10 cellular contexts compared by ENCODE assay signal in the genomic region with DNA sequence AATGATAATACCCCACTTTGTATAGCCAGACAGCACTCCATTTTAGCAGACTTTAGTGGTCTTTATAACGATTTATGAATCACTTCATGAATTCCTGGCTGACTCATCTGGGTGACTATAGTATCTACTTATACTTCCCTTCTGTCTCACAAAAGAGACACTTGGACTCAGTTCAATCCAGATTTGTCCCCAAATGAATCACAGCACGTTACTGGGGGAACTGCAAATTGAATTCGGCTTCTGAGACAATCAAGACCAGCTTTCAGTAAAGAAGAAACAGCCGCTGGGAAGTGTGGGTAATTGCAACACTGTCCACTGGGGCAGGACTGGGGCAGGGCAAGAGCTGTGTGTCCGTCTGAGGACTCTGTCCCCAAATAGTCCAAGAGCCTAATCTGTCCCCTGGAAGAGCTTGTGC.
DNase-seq lines count a peak whose midpoint lies in the region; ATAC-seq, FAIRE-seq and TF ChIP-seq lines count a peak whose summit lies in the region.
"Had no signal": no experiment of that assay in that cellular context is flagged by ENCODE, and none has a peak within 500 bp of the region (broad histone marks: within the 10 kb centered on the region; RNA-seq: fewer than 3 reads in every experiment).

No MANE protein-coding gene starts in this region.

- H3K27me3 Mint-ChIP-seq in activated naive CD8-positive, alpha-beta T cell treated with anti-CD3 and anti-CD28 coated beads, Interleukin-2, amount 50 U/mL, for 24 hours = peaks cover 4% of the 10 kb centered on the region
- no peaks in the 10 kb centered on the region for H3K27me3 Mint-ChIP-seq in activated naive CD8-positive, alpha-beta T cell treated with anti-CD3 and anti-CD28 coated beads for 36 hours
- peaks cover 17% of the 10 kb centered on the region for H3K27me3 Mint-ChIP-seq in activated CD4-positive, alpha-beta memory T cell treated with anti-CD3 and anti-CD28 coated beads for 36 hours
- H3K27me3 Mint-ChIP-seq in progenitor cell of endocrine pancreas = no peaks in the 10 kb centered on the region

- no peaks in the 10 kb centered on the region for H3K4me1 ChIP-seq in HepG2 (ENCODE audit: insufficient read depth, low read length)
- no peaks in the 10 kb centered on the region for H3K4me1 ChIP-seq in Karpas-422 (ENCODE audit: low read length)
- H3K4me1 ChIP-seq: ascending aorta had no signal

- TF ChIP-seq POLR2A in HepG2 (IDR thresholded peaks at IDR 0.05; ENCODE audit: insufficient read depth in 1 of 2, low read depth in 2 of 2, low read length in 2 of 2) = no peak

- CTCF ChIA-PET in HepG2 (lab: Yijun Ruan, JAX; ENCODE audit: low intra/inter-chr PET ratio, low total read pairs) = no interaction called here
- CTCF ChIA-PET in activated CD4-positive, alpha-beta memory T cell treated with anti-CD3 and anti-CD28 coated beads for 36 hours (lab: Charles Lee) = no interaction called here

- H3K4me2 ChIP-seq in HepG2 (ENCODE audit: low read depth, low read length) (no peak overlapping the region), Karpas-422 (ENCODE audit: low read depth, low read length, poor library complexity, severe bottlenecking) (no peak overlapping the region)

- no peaks in the 10 kb centered on the region for H3K79me2 ChIP-seq in HepG2 (ENCODE audit: insufficient read depth, low read length)
- H3K79me2 ChIP-seq in Karpas-422 (ENCODE audit: low read length) = no peaks in the 10 kb centered on the region

- H2AFZ ChIP-seq in HepG2 (ENCODE audit: low read length) (no peak overlapping the region), Karpas-422 (ENCODE audit: low read length) (no peak overlapping the region)

- H3K9ac ChIP-seq in HepG2 (ENCODE audit: insufficient read depth, low read depth, low read length) = no peak overlapping the region
- no peak overlapping the region for H3K9ac ChIP-seq in Karpas-422 (ENCODE audit: low read length)

- FAIRE-seq in bronchial epithelial cell (lab: Jason Lieb, UNC) (no peak), HepG2 (lab: Jason Lieb, UNC) (no peak)
- FAIRE-seq: D721Med had no signal

- no peaks in the 10 kb centered on the region for H3K36me3 Mint-ChIP-seq in activated naive CD8-positive, alpha-beta T cell treated with anti-CD3 and anti-CD28 coated beads, Interleukin-2, amount 50 U/mL, for 24 hours (ENCODE audit: low read depth)
- peaks cover 2% of the 10 kb centered on the region for H3K36me3 Mint-ChIP-seq in activated naive CD8-positive, alpha-beta T cell treated with anti-CD3 and anti-CD28 coated beads for 36 hours
- H3K36me3 Mint-ChIP-seq in activated CD4-positive, alpha-beta memory T cell treated with anti-CD3 and anti-CD28 coated beads for 36 hours = no peaks in the 10 kb centered on the region
- peaks cover 20% of the 10 kb centered on the region for H3K36me3 Mint-ChIP-seq in progenitor cell of endocrine pancreas (ENCODE audit: insufficient read depth)

- H3K27ac ChIP-seq in HepG2 (ENCODE audit: extremely low read length, insufficient read depth, low read length) (no peak overlapping the region), Karpas-422 (ENCODE audit: low read length) (no peak overlapping the region)

- whole genome bisulfite sequencing in HepG2 (ENCODE audit: low lambda C conversion rate) = 16% methylated on average over 5 of the region's 5 CpGs

- no peaks in the 10 kb centered on the region for H3K9me3 Mint-ChIP-seq in activated naive CD8-positive, alpha-beta T cell treated with anti-CD3 and anti-CD28 coated beads, Interleukin-2, amount 50 U/mL, for 24 hours
- H3K9me3 Mint-ChIP-seq in activated naive CD8-positive, alpha-beta T cell treated with anti-CD3 and anti-CD28 coated beads for 36 hours = no peaks in the 10 kb centered on the region
- H3K9me3 Mint-ChIP-seq in activated CD4-positive, alpha-beta memory T cell treated with anti-CD3 and anti-CD28 coated beads for 36 hours = no peaks in the 10 kb centered on the region
- H3K9me3 Mint-ChIP-seq in progenitor cell of endocrine pancreas (ENCODE audit: low read depth) = no peaks in the 10 kb centered on the region

- H4K20me1 ChIP-seq in HepG2 (ENCODE audit: insufficient read depth, low read length) (no peaks in the 10 kb centered on the region), Karpas-422 (ENCODE audit: insufficient read depth, low read depth, low read length) (no peaks in the 10 kb centered on the region)

- no peaks in the 10 kb centered on the region for H3K27me3 ChIP-seq in bronchial epithelial cell (ENCODE audit: control insufficient read depth, insufficient read depth, low read length)
- no peaks in the 10 kb centered on the region for H3K27me3 ChIP-seq in HepG2 (ENCODE audit: control insufficient read depth in 1 of 2, insufficient read depth in 2 of 2, low read length in 2 of 2)
- H3K27me3 ChIP-seq in Karpas-422 (ENCODE audit: low read length) = no peaks in the 10 kb centered on the region
- H3K27me3 ChIP-seq: ascending aorta had no signal

- in situ Hi-C loops in HepG2 (cut with HindIII; ENCODE audit: extremely low pct_ligation_motif_present, low pct_unique_long_range_greater_than_20kb) = no loop called here

- H3K4me3 Mint-ChIP-seq in activated naive CD8-positive, alpha-beta T cell treated with anti-CD3 and anti-CD28 coated beads, Interleukin-2, amount 50 U/mL, for 24 hours = no peak overlapping the region
- no peak overlapping the region for H3K4me3 Mint-ChIP-seq in activated naive CD8-positive, alpha-beta T cell treated with anti-CD3 and anti-CD28 coated beads for 36 hours
- no peak overlapping the region for H3K4me3 Mint-ChIP-seq in activated CD4-positive, alpha-beta memory T cell treated with anti-CD3 and anti-CD28 coated beads for 36 hours
- no peak overlapping the region for H3K4me3 Mint-ChIP-seq in progenitor cell of endocrine pancreas (ENCODE audit: low read depth)

- H3K9me3 ChIP-seq in HepG2 (ENCODE audit: low read length) (no peaks in the 10 kb centered on the region), Karpas-422 (ENCODE audit: low read length) (no peaks in the 10 kb centered on the region)
- H3K9me3 ChIP-seq: ascending aorta had no signal

- no peak for TF ChIP-seq RAD21 in HepG2 (CRISPR knock-in tag; IDR thresholded peaks at IDR 0.05)

- no TSS peak for BruUV-seq in HepG2 (replicated peaks; lab: Mats Ljungman, UMichigan)

- TF ChIP-seq CTCF in bronchial epithelial cell (IDR thresholded peaks at IDR 0.05; ENCODE audit: insufficient read depth, low read length, severe bottlenecking) (no peak), HepG2 (CRISPR knock-in tag; IDR thresholded peaks at IDR 0.05) (no peak), progenitor cell of endocrine pancreas (IDR thresholded peaks at IDR 0.05; ENCODE audit: unreplicated experiment) (no peak)

- peak; percentile 55 for ATAC-seq in activated naive CD8-positive, alpha-beta T cell treated with anti-CD3 and anti-CD28 coated beads, Interleukin-2, amount 50 U/mL, for 24 hours
- peak; percentile 75 for ATAC-seq in HepG2
- no peak for ATAC-seq in GM19397 (IDR thresholded peaks at IDR 0.05; ENCODE audit: unreplicated experiment)

- no peak overlapping the region for H3K27ac Mint-ChIP-seq in activated naive CD8-positive, alpha-beta T cell treated with anti-CD3 and anti-CD28 coated beads, Interleukin-2, amount 50 U/mL, for 24 hours
- H3K27ac Mint-ChIP-seq in activated naive CD8-positive, alpha-beta T cell treated with anti-CD3 and anti-CD28 coated beads for 36 hours = no peak overlapping the region
- H3K27ac Mint-ChIP-seq in activated CD4-positive, alpha-beta memory T cell treated with anti-CD3 and anti-CD28 coated beads for 36 hours = no peak overlapping the region
- no peak overlapping the region for H3K27ac Mint-ChIP-seq in progenitor cell of endocrine pancreas

- no peaks in the 10 kb centered on the region for H3K9me2 ChIP-seq in Karpas-422 (replicated peaks; ENCODE audit: insufficient read depth, low read length)

- POLR2A ChIA-PET in HepG2 (lab: Yijun Ruan, JAX) = no interaction called here
- POLR2A ChIA-PET in activated CD4-positive, alpha-beta memory T cell treated with anti-CD3 and anti-CD28 coated beads for 36 hours (lab: Charles Lee) = no interaction called here

- DNase-seq in activated naive CD8-positive, alpha-beta T cell treated with anti-CD3 and anti-CD28 coated beads, Interleukin-2, amount 50 U/mL, for 24 hours = no peak
- DNase-seq in activated naive CD8-positive, alpha-beta T cell treated with anti-CD3 and anti-CD28 coated beads for 36 hours = no peak
- peak; percentile 87 for DNase-seq in bronchial epithelial cell (ENCODE audit: low read depth)
- no peak for DNase-seq in HepG2 (ENCODE audit: low spot score)
- DNase-seq in activated CD4-positive, alpha-beta memory T cell treated with anti-CD3 and anti-CD28 coated beads for 36 hours = no peak
- DNase-seq in progenitor cell of endocrine pancreas (ENCODE audit: low spot score, unreplicated experiment) = no peak
- DNase-seq in Karpas-422 = no peak

- H3K4me1 Mint-ChIP-seq in activated naive CD8-positive, alpha-beta T cell treated with anti-CD3 and anti-CD28 coated beads, Interleukin-2, amount 50 U/mL, for 24 hours = no peaks in the 10 kb centered on the region
- H3K4me1 Mint-ChIP-seq in activated naive CD8-positive, alpha-beta T cell treated with anti-CD3 and anti-CD28 coated beads for 36 hours = no peaks in the 10 kb centered on the region
- H3K4me1 Mint-ChIP-seq in activated CD4-positive, alpha-beta memory T cell treated with anti-CD3 and anti-CD28 coated beads for 36 hours (ENCODE audit: low read depth) = no peaks in the 10 kb centered on the region
- H3K4me1 Mint-ChIP-seq in progenitor cell of endocrine pancreas (ENCODE audit: low read depth) = peaks cover 20% of the 10 kb centered on the region

- H3K4me3 ChIP-seq in bronchial epithelial cell (ENCODE audit: low read depth, low read length) (no peak overlapping the region), HepG2 (replicated peaks in 1 of 3; ENCODE audit: insufficient read depth in 1 of 3, low read depth in 2 of 3, low read length in 3 of 3) (no peak overlapping the region), Karpas-422 (ENCODE audit: low read length) (no peak overlapping the region)
- H3K4me3 ChIP-seq: ascending aorta had no signal

- intact Hi-C loops in HepG2 (cut with micrococcal nuclease; ENCODE audit: unreplicated experiment) = no loop called here
- intact Hi-C loops in activated CD4-positive, alpha-beta memory T cell treated with anti-CD3 and anti-CD28 coated beads for 36 hours (cut with micrococcal nuclease) = loop anchor here (10.0 kb wide), 2 partner anchors 128 to 388 kb away; no protein-coding TSS in a partner anchor

- no peaks in the 10 kb centered on the region for H3K36me3 ChIP-seq in bronchial epithelial cell (ENCODE audit: control insufficient read depth, insufficient read depth, low read length)
- no peaks in the 10 kb centered on the region for H3K36me3 ChIP-seq in HepG2 (replicated peaks in 1 of 2; ENCODE audit: control insufficient read depth in 1 of 2, insufficient read depth in 2 of 2, low read length in 2 of 2)
- H3K36me3 ChIP-seq in Karpas-422 (ENCODE audit: insufficient read depth, low read length) = no peaks in the 10 kb centered on the region
- H3K36me3 ChIP-seq: ascending aorta had no signal

- no peak for TF ChIP-seq EP300 in HepG2 (IDR thresholded peaks at IDR 0.05; ENCODE audit: low read depth in 2 of 2, low read length in 2 of 2)
- TF ChIP-seq EP300 in HepG2 (CRISPR knock-in tag; IDR thresholded peaks at IDR 0.05; ENCODE audit: borderline replicate concordance) = no peak

TF ChIP-seq in HepG2, 621 proteins besides CTCF, POLR2A, EP300 and RAD21 (continues in another document):
- TF ChIP-seq HOXA7 (CRISPR knock-in tag; IDR thresholded peaks at IDR 0.05) = no peak
